8 cellular contexts compared by ENCODE assay signal in genomic region chr9:130940693-130941576, GRCh38. TPM values are rescaled to one million over a fixed set of nuclear protein-coding genes. Genes with fewer than 3 reads are reported as not detected.
DNase-seq lines count a peak whose midpoint lies in the region; ATAC-seq and TF ChIP-seq lines count a peak whose summit lies in the region.

No MANE protein-coding gene starts in this region.

- H3K27me3 ChIP-seq in heart left ventricle = peaks cover 37 to 71% (median 52%) of the 10 kb centered on the region in 9 donors

- ATAC-seq in heart left ventricle (peak; percentile 59 to 78 (median 68)), HG02678 (IDR thresholded peaks at IDR 0.05; ENCODE audit: unreplicated experiment) (no peak), GM19324 (IDR thresholded peaks at IDR 0.05; ENCODE audit: low FRiP score, unreplicated experiment) (no peak)

- H3K4me3 ChIP-seq in heart left ventricle = no peak overlapping the region

- no peaks in the 10 kb centered on the region for H3K36me3 Mint-ChIP-seq in activated naive CD4-positive, alpha-beta T cell treated with anti-CD3 and anti-CD28 coated beads for 36 hours (ENCODE audit: low read depth)

- peak; percentile 75 to 89 (median 80) for TF ChIP-seq CTCF in heart left ventricle (IDR thresholded peaks at IDR 0.05)

- H3K4me3 Mint-ChIP-seq in activated naive CD4-positive, alpha-beta T cell treated with anti-CD3 and anti-CD28 coated beads for 36 hours = no peak overlapping the region

- no peaks in the 10 kb centered on the region for H3K9me3 ChIP-seq in heart left ventricle

- peak; percentile 91 for DNase-seq in DMS153 (lab: John Stamatoyannopoulos, UW)
- peak; percentile 49 for DNase-seq in HT1080 (ENCODE audit: low read depth)
- peak; percentile 60 for DNase-seq in RKO (ENCODE audit: low spot score)
- peak; percentile 87 for DNase-seq in activated naive CD4-positive, alpha-beta T cell treated with anti-CD3 and anti-CD28 coated beads for 36 hours
- peak in 4 of 5 donors; percentile 51 to 64 (median 60) for DNase-seq in heart left ventricle
- peak; percentile 43 for DNase-seq in renal cortical epithelial cell (ENCODE audit: low read depth)

- CTCF ChIA-PET in activated naive CD4-positive, alpha-beta T cell treated with anti-CD3 and anti-CD28 coated beads for 36 hours (lab: Charles Lee) = interaction anchor here (0.7 kb wide), 1 partner anchor 82 kb away, joined by 3 read pairs; no protein-coding TSS in a partner anchor

- TF ChIP-seq POLR2A in heart left ventricle (IDR thresholded peaks at IDR 0.05) = peak in 1 of 2 donors; percentile 36

- intact Hi-C loops in activated naive CD4-positive, alpha-beta T cell treated with anti-CD3 and anti-CD28 coated beads for 36 hours (cut with micrococcal nuclease) = loop anchor here (1.0 to 2.0 kb wide), 6 partner anchors 57 to 234 kb away; no protein-coding TSS in a partner anchor
- intact Hi-C loops in heart left ventricle (cut with DNase I) = loop anchor here (2.0 to 10.0 kb wide), 12 partner anchors 56 to 240 kb away; no protein-coding TSS in a partner anchor

- H3K27ac ChIP-seq in heart left ventricle = no peak overlapping the region

- peaks cover 52% of the 10 kb centered on the region for H3K27me3 Mint-ChIP-seq in activated naive CD4-positive, alpha-beta T cell treated with anti-CD3 and anti-CD28 coated beads for 36 hours (ENCODE audit: low read depth)

- H3K36me3 ChIP-seq in heart left ventricle = no peaks in the 10 kb centered on the region

- H3K27ac Mint-ChIP-seq in activated naive CD4-positive, alpha-beta T cell treated with anti-CD3 and anti-CD28 coated beads for 36 hours = no peak overlapping the region

- H3K4me1 ChIP-seq in heart left ventricle = peaks cover 0 to 30% (median 16%) of the 10 kb centered on the region in 12 donors

- WGBS in heart left ventricle, 4 donors = 7 to 8% (median 7%) methylated on average over 29 to 36 of the region's 36 CpGs

- no peaks in the 10 kb centered on the region for H3K9me3 Mint-ChIP-seq in activated naive CD4-positive, alpha-beta T cell treated with anti-CD3 and anti-CD28 coated beads for 36 hours

- H3K4me1 Mint-ChIP-seq in activated naive CD4-positive, alpha-beta T cell treated with anti-CD3 and anti-CD28 coated beads for 36 hours (ENCODE audit: low read depth) = peaks cover 10% of the 10 kb centered on the region

RNA-seq across cellular contexts. Expression of gene FIBCD1, which starts 1.9 kb away (rescaled TPM):
- total RNA-seq in HT1080 (2014; rRNA removed; shearing (Covaris generic)) = 11.6 TPM in 2 replicates
- polyA plus RNA-seq in HT1080 (2015; cell fraction: cytosol; rRNA removed) = 0.37 TPM in 2 replicates
- 0.41 and 0.47 TPM in 2 replicates for polyA plus RNA-seq in HT1080 (2015; cell fraction: nucleus; rRNA removed)
- not detected for total RNA-seq in activated naive CD4-positive, alpha-beta T cell treated with anti-CD3 and anti-CD28 coated beads for 36 hours
- total RNA-seq in heart left ventricle (1 to 10 TPM in 4 of 9 donors, under 1 TPM in 3, not detected in 2; 0.24 to 2.3 (median 1.1) TPM), renal cortical epithelial cell (0.52 and 7.9 TPM in 2 replicates)
- polyA plus RNA-seq in heart left ventricle = 1 to 10 TPM; 2.9 to 3.9 TPM

RNA-seq across cellular contexts. Expression of gene QRFP, which starts 44.3 kb away (rescaled TPM):
- total RNA-seq in HT1080 (2014; rRNA removed; shearing (Covaris generic)) = not detected in 2 replicates
- polyA plus RNA-seq in HT1080 (2015; cell fraction: cytosol; rRNA removed) = not detected in 2 replicates
- polyA plus RNA-seq in HT1080 (2015; cell fraction: nucleus; rRNA removed) = not detected in 2 replicates
- not detected for total RNA-seq in activated naive CD4-positive, alpha-beta T cell treated with anti-CD3 and anti-CD28 coated beads for 36 hours
- total RNA-seq in heart left ventricle (not detected), renal cortical epithelial cell (not detected in 2 replicates)
- not detected for polyA plus RNA-seq in heart left ventricle

Comparison
In these comparisons a context has a peak if more than half of its experiments do, and no peak if none do; other contexts are left out.
1. ATAC-seq: peak in heart left ventricle (4 of 4); none in HG02678 (single experiment) and GM19324 (single experiment).
2. Peak in every context shown above with its lines, with median percentiles within 50 percentile points of each other: DNase-seq.